ENCODE assay signal across 15 cellular contexts in genomic region chr9:129408535-129409215, GRCh38.
A peak's percentile ranks its signal among the peaks of the same experiment; 100 is the strongest.
DNase-seq lines count a peak whose midpoint lies in the region; ATAC-seq, FAIRE-seq and TF ChIP-seq lines count a peak whose summit lies in the region.
"Had no signal": no experiment of that assay in that cellular context is flagged by ENCODE, and none has a peak within 500 bp of the region (broad histone marks: within the 10 kb centered on the region; RNA-seq: fewer than 3 reads in every experiment).

No MANE protein-coding gene starts in this region.

- no peak for TF ChIP-seq CTCF in psoas muscle (IDR thresholded peaks at IDR 0.05)

- H3K27ac ChIP-seq in caudate nucleus (ENCODE audit: low read depth, low read length), result peak overlapping the region; percentile 88
- H3K27ac ChIP-seq in psoas muscle, result peak overlapping the region; percentile 75
- H3K27ac ChIP-seq: breast epithelium, VCaP had no signal

- H3K9me3 ChIP-seq in psoas muscle, result no peaks in the 10 kb centered on the region
- H3K9me3 ChIP-seq: breast epithelium had no signal

- in situ Hi-C loops in G401 (cut with HindIII; ENCODE audit: low sequenced_read_pairs), result no loop called here

- peak; percentile 92 for DNase-seq in G401 (ENCODE audit: low spot score)
- DNase-seq in caudate nucleus (lab: John Stamatoyannopoulos, UW), result peak in 37 of 61 donors; percentile 19 to 90 (median 56)
- DNase-seq in psoas muscle, result peak; percentile 46 to 80
- DNase-seq in NCI-H345 treated with DMSO at 0.1 percent for 48 hours (lab: John Stamatoyannopoulos, UW; ENCODE audit: unreplicated experiment), result no peak
- no peak for DNase-seq in AG20443 (ENCODE audit: low spot score)
- DNase-seq in posterior vena cava (ENCODE audit: low spot score), result no peak
- DNase-seq: activated T-cell treated with anti-CD3 and anti-CD28 coated beads, Interleukin-2, amount 50 U/mL, for 72 hours; foreskin melanocyte; KBM-7; mesendoderm had no signal

- ATAC-seq in psoas muscle, result peak; percentile 68 to 81 (median 76)
- no peak for ATAC-seq in HG03045 (IDR thresholded peaks at IDR 0.05; ENCODE audit: unreplicated experiment)
- ATAC-seq: activated T-cell treated with anti-CD3 and anti-CD28 coated beads, Interleukin-2, amount 50 U/mL, for 72 hours had no signal

- H3K27me3 ChIP-seq in psoas muscle (ENCODE audit: insufficient read depth in 3 of 3, low read length in 2 of 3), result no peaks in the 10 kb centered on the region
- H3K27me3 ChIP-seq: breast epithelium had no signal

- intact Hi-C loops in psoas muscle (cut with DNase I) (no loop called here), posterior vena cava (cut with DNase I) (no loop called here)

- 45 to 56% (median 48%) methylated on average over 17 of the region's 17 CpGs for WGBS in psoas muscle, 3 donors

- FAIRE-seq in islet of Langerhans (lab: Jason Lieb, UNC), result peak; percentile 53
- FAIRE-seq: H54 had no signal

- H3K36me3 ChIP-seq in psoas muscle (ENCODE audit: insufficient read depth in 1 of 2, low read depth in 1 of 2), result no peaks in the 10 kb centered on the region
- H3K36me3 ChIP-seq: breast epithelium had no signal

- peaks cover 14% of the 10 kb centered on the region for H3K4me1 ChIP-seq in psoas muscle

- peak overlapping the region; percentile 50 for H3K4me3 ChIP-seq in psoas muscle
- H3K4me3 ChIP-seq: breast epithelium had no signal

Comparison
In these comparisons a context has a peak if more than half of its experiments do, and no peak if none do; other contexts are left out.
1. DNase-seq: peak in G401 (single experiment), caudate nucleus (37 of 61) and psoas muscle (2 of 2); none in NCI-H345 treated with DMSO at 0.1 percent for 48 hours (single experiment), AG20443 (single experiment) and posterior vena cava (single experiment).